17 cellular contexts compared by ENCODE assay signal in the genomic region with DNA sequence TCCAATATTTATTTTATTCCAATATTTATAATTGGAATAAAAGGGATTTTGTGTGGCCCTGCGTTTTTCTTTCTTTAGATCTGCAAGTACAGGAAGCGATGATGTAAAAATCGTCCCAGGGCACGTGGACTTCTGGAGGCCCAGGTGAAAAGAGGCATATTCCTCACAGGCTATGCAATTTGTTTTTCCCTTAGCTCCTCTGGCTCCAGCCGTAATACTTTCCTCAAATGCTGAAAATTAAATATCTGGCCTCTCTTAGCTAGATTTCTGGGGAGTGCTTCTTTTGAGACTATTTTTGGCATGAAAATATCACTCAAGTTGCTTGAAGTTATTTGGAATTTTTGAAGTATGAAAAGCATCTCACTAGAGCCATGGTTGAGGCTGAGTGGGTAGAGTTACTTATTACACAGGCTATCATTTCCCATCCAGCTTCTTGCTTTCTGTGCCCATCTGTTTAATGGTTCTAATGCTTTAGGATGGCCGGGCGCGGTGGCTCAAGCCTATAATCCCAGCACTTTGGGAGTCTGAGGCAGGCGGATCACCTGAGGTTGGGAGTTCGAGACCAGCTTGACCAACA. TPM values are rescaled to one million over a fixed set of nuclear protein-coding genes. Genes with fewer than 3 reads are reported as not detected.
"Had no signal": no experiment of that assay in that cellular context is flagged by ENCODE, and none has a peak within 500 bp of the region (broad histone marks: within the 10 kb centered on the region; RNA-seq: fewer than 3 reads in every experiment).

No MANE protein-coding gene starts in this region.

- H3K27ac Mint-ChIP-seq: activated CD4-positive, alpha-beta T cell treated with anti-CD3 and anti-CD28 coated beads for 36 hours; activated CD8-positive, alpha-beta T cell treated with anti-CD3 and anti-CD28 coated beads for 36 hours; activated naive CD8-positive, alpha-beta T cell treated with anti-CD3 and anti-CD28 coated beads, Interleukin-2, amount 50 U/mL, for 24 hours; memory B cell had no signal

- H3K4me3 Mint-ChIP-seq: activated CD4-positive, alpha-beta T cell treated with anti-CD3 and anti-CD28 coated beads for 36 hours; activated CD8-positive, alpha-beta T cell treated with anti-CD3 and anti-CD28 coated beads for 36 hours; activated naive CD8-positive, alpha-beta T cell treated with anti-CD3 and anti-CD28 coated beads, Interleukin-2, amount 50 U/mL, for 24 hours; memory B cell; neural crest cell had no signal

- H3K36me3 ChIP-seq: ovary, thyroid gland, uterus had no signal

- H3K27me3 Mint-ChIP-seq: activated naive CD8-positive, alpha-beta T cell treated with anti-CD3 and anti-CD28 coated beads, Interleukin-2, amount 50 U/mL, for 24 hours; memory B cell had no signal

- DNase-seq: activated CD4-positive, alpha-beta T cell treated with anti-CD3 and anti-CD28 coated beads for 36 hours; activated CD8-positive, alpha-beta memory T cell treated with anti-CD3 and anti-CD28 coated beads, Interleukin-2, amount 50 U/mL, for 4 hours; activated CD8-positive, alpha-beta T cell treated with anti-CD3 and anti-CD28 coated beads for 36 hours; activated naive CD4-positive, alpha-beta T cell; activated naive CD8-positive, alpha-beta T cell treated with anti-CD3 and anti-CD28 coated beads, Interleukin-2, amount 50 U/mL, for 24 hours; effector CD8-positive, alpha-beta T cell; left colon; retina; small intestine; T1000; thyroid gland; uterus had no signal

- H3K4me1 Mint-ChIP-seq: activated CD4-positive, alpha-beta T cell treated with anti-CD3 and anti-CD28 coated beads for 36 hours; activated naive CD8-positive, alpha-beta T cell treated with anti-CD3 and anti-CD28 coated beads, Interleukin-2, amount 50 U/mL, for 24 hours; memory B cell; neural crest cell had no signal

- H3K36me3 Mint-ChIP-seq: memory B cell had no signal

- H3K9me3 Mint-ChIP-seq: activated CD8-positive, alpha-beta T cell treated with anti-CD3 and anti-CD28 coated beads for 36 hours; activated naive CD8-positive, alpha-beta T cell treated with anti-CD3 and anti-CD28 coated beads, Interleukin-2, amount 50 U/mL, for 24 hours; memory B cell; neural crest cell had no signal

- H3K4me3 ChIP-seq: coronary artery, hepatocyte, ovary, thyroid gland, uterus had no signal

- H3K9me3 ChIP-seq: ovary, thyroid gland, uterus had no signal

- H3K27me3 ChIP-seq: hepatocyte, ovary, thyroid gland, uterus had no signal

RNA-seq across cellular contexts. Expression of a gene that starts 59.7 kb away (rescaled TPM):
- total RNA-seq: activated CD4-positive, alpha-beta T cell treated with anti-CD3 and anti-CD28 coated beads for 36 hours; activated CD8-positive, alpha-beta T cell treated with anti-CD3 and anti-CD28 coated beads for 36 hours; neural crest cell had no signal
